ENCODE assay signal across 18 cellular contexts in genomic region chr22:40270748-40271373, GRCh38.
"Had no signal": no experiment of that assay in that cellular context is flagged by ENCODE, and none has a peak within 500 bp of the region (broad histone marks: within the 10 kb centered on the region; RNA-seq: fewer than 3 reads in every experiment).

No MANE protein-coding gene starts in this region.

- ATAC-seq: activated CD8-positive, alpha-beta T cell treated with anti-CD3 and anti-CD28 coated beads, Interleukin-2, amount 10 ng/mL, durations not matched to agents 7 days and 5 days; body of pancreas; left lobe of liver; mucosa of descending colon; natural killer cell; right cardiac atrium had no signal

- H3K9me3 ChIP-seq: body of pancreas, mucosa of descending colon, neutrophil had no signal

- H3K27ac Mint-ChIP-seq: activated CD4-positive, alpha-beta T cell treated with anti-CD3 and anti-CD28 coated beads, Interleukin-2, amount 10 ng/mL, durations not matched to agents 24 days and 14 days; activated CD8-positive, alpha-beta T cell treated with anti-CD3 and anti-CD28 coated beads, Interleukin-2, amount 10 ng/mL, durations not matched to agents 7 days and 5 days; activated naive CD4-positive, alpha-beta T cell treated with anti-CD3 and anti-CD28 coated beads for 36 hours had no signal

- H3K27me3 ChIP-seq: body of pancreas, neutrophil had no signal

- H3K4me3 ChIP-seq: body of pancreas, coronary artery, mucosa of descending colon had no signal

- H3K4me3 Mint-ChIP-seq: activated CD4-positive, alpha-beta T cell treated with anti-CD3 and anti-CD28 coated beads, Interleukin-2, amount 10 ng/mL, durations not matched to agents 24 days and 14 days; activated CD8-positive, alpha-beta T cell treated with anti-CD3 and anti-CD28 coated beads, Interleukin-2, amount 10 ng/mL, durations not matched to agents 7 days and 5 days; activated naive CD4-positive, alpha-beta T cell treated with anti-CD3 and anti-CD28 coated beads for 36 hours; natural killer cell had no signal

- DNase-seq: activated CD4-positive, alpha-beta T cell treated with anti-CD3 and anti-CD28 coated beads, Interleukin-2, amount 10 ng/mL, durations not matched to agents 24 days and 14 days; activated CD4-positive, CD25-positive, alpha-beta regulatory T cell; activated CD8-positive, alpha-beta memory T cell treated with anti-CD3 and anti-CD28 coated beads, Interleukin-2, amount 50 U/mL, for 4 hours; activated CD8-positive, alpha-beta T cell treated with anti-CD3 and anti-CD28 coated beads, Interleukin-2, amount 10 ng/mL, durations not matched to agents 7 days and 5 days; activated naive CD4-positive, alpha-beta T cell treated with anti-CD3 and anti-CD28 coated beads for 36 hours; amniotic stem cell; body of pancreas; central memory CD4-positive, alpha-beta T cell; effector CD4-positive, alpha-beta T cell; hippocampal formation; mammary epithelial cell; mucosa of descending colon; natural killer cell had no signal

- H3K9me3 Mint-ChIP-seq: activated naive CD4-positive, alpha-beta T cell treated with anti-CD3 and anti-CD28 coated beads for 36 hours; natural killer cell had no signal

- H3K27me3 Mint-ChIP-seq: activated CD4-positive, alpha-beta T cell treated with anti-CD3 and anti-CD28 coated beads, Interleukin-2, amount 10 ng/mL, durations not matched to agents 24 days and 14 days had no signal

- H3K27ac ChIP-seq: body of pancreas, coronary artery, neutrophil had no signal

- FAIRE-seq: keratinocyte had no signal
